8 cellular contexts compared by ENCODE assay signal in the genomic region with DNA sequence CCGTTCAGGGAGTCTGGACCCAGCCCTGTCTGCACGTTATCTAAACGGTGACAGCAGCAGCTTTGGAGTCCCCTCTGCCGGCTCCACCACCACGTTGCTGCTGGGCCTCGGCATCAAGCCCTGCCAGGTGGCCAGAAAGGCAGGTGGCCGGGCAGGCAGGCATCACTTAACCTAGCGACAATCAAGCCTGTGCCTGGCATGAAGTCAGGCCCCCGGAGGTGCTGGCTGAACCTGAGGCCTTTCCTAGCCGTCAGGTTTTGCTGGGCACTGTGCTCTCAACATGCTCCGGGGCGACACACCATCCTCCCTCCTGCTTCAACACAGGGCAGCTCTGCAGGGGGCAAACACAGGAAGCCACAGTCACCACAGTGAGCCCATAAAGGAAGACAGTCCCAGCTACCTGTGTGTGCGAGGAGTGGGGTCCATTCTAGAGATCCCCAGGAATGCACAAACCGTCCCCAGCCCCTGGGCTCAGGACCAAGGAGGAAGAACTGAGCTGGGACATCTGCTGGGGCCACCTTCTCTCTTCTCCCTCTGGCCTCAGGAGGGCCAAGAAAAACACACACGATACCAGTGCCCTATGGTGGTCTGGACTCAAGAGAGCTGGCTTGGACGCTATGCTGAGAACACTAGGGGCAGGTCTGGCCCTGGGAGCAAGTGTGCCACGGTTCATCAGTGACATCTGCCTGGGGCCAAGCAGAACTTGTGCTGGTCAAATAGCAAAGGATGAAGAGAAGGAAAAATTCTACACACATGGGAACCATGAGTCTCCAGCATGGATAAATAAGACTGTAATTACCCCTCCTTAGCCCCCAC. TPM values are rescaled to one million over a fixed set of nuclear protein-coding genes. Genes with fewer than 3 reads are reported as not detected.
DNase-seq lines count a peak whose midpoint lies in the region; ATAC-seq and TF ChIP-seq lines count a peak whose summit lies in the region.

No MANE protein-coding gene starts in this region.

- no peak for TF ChIP-seq CTCF in chondrocyte (IDR thresholded peaks at IDR 0.05)

- peaks cover 5% of the 10 kb centered on the region for H3K27me3 Mint-ChIP-seq in chondrocyte (ENCODE audit: low read depth)

- peak; percentile 26 for ATAC-seq in HG02943 (IDR thresholded peaks at IDR 0.05; ENCODE audit: low read depth, unreplicated experiment)

- H3K36me3 Mint-ChIP-seq in chondrocyte (ENCODE audit: low read depth): no peaks in the 10 kb centered on the region

- peaks cover 47% of the 10 kb centered on the region for H3K4me1 Mint-ChIP-seq in chondrocyte (ENCODE audit: low read depth)

- H3K27ac Mint-ChIP-seq in chondrocyte (ENCODE audit: unreplicated experiment): no peak overlapping the region

- DNase-seq in DMS 273 (lab: John Stamatoyannopoulos, UW; ENCODE audit: unreplicated experiment): peak; percentile 60
- no peak for DNase-seq in DMS 273 treated with DMSO at 0.1 percent for 48 hours (lab: John Stamatoyannopoulos, UW)
- DNase-seq in NCI-H345 (lab: John Stamatoyannopoulos, UW): peak; percentile 72
- DNase-seq in cerebellar nuclear complex (lab: John Stamatoyannopoulos, UW): peak; percentile 94
- DNase-seq in NOMO-1 treated with DMSO at 0.1 percent for 48 hours (lab: John Stamatoyannopoulos, UW; ENCODE audit: unreplicated experiment): no peak
- DNase-seq in chondrocyte (ENCODE audit: low spot score): no peak
- no peak for DNase-seq in kidney glomerular epithelial cell (lab: John Stamatoyannopoulos, UW)

- no peaks in the 10 kb centered on the region for H3K9me3 Mint-ChIP-seq in chondrocyte (ENCODE audit: low read depth)

- no peak overlapping the region for H3K4me3 Mint-ChIP-seq in chondrocyte (ENCODE audit: unreplicated experiment)

RNA-seq across cellular contexts. Expression of gene CCDC88C, which starts 44.7 kb away (rescaled TPM):
- total RNA-seq in chondrocyte: 1.1 to 3.6 TPM (median 2.3 TPM) in 3 replicates

Comparison
In these comparisons a context has a peak if more than half of its experiments do, and no peak if none do; other contexts are left out.
1. DNase-seq: peak in DMS 273 (single experiment), NCI-H345 (single experiment) and cerebellar nuclear complex (2 of 2); none in DMS 273 treated with DMSO at 0.1 percent for 48 hours (single experiment), NOMO-1 treated with DMSO at 0.1 percent for 48 hours (single experiment), chondrocyte (single experiment) and kidney glomerular epithelial cell (single experiment).